Comparison of ENCODE assay signal across 18 cellular contexts in genomic region chr2:148721520-148721931, GRCh38.
DNase-seq lines count a peak whose midpoint lies in the region; ATAC-seq lines count a peak whose summit lies in the region.
"Had no signal": no experiment of that assay in that cellular context is flagged by ENCODE, and none has a peak within 500 bp of the region (broad histone marks: within the 10 kb centered on the region; RNA-seq: fewer than 3 reads in every experiment).

No MANE protein-coding gene starts in this region.

- DNase-seq in NCI-H510A treated with DMSO at 0.1 percent for 48 hours (lab: John Stamatoyannopoulos, UW) (peak; percentile 2), NCI-H510A (lab: John Stamatoyannopoulos, UW) (no peak), GM03348 (ENCODE audit: low spot score) (peak; percentile 7), adipocyte (ENCODE audit: low read depth) (peak; percentile 57), mesenchymal stem cell (no peak), right cardiac atrium (no peak)
- DNase-seq in stimulated activated CD8-positive, alpha-beta memory T cell treated with anti-CD3 and anti-CD28 coated beads, Interleukin-4, amount 100 ng/mL, for 48 hours: no peak
- DNase-seq: activated CD4-positive, alpha-beta T cell treated with anti-CD3 and anti-CD28 coated beads, Interleukin-2, amount 50 U/mL, for 4 hours; Calu3; heart right ventricle; NCI-H1417 treated with DMSO at 0.1 percent for 48 hours; NCI-H2227 treated with DMSO at 0.1 percent for 48 hours; pancreas; spleen; stimulated activated naive CD4-positive, alpha-beta T cell; upper lobe of left lung had no signal

- no peak overlapping the region for H3K4ac ChIP-seq in mesenchymal stem cell (ENCODE audit: low read depth in 1 of 2, low read length in 2 of 2)

- peaks cover 23% of the 10 kb centered on the region for H3K79me1 ChIP-seq in mesenchymal stem cell (replicated peaks; ENCODE audit: low read length, poor library complexity, severe bottlenecking)

- H3K4me1 ChIP-seq in adipocyte (ENCODE audit: control insufficient read depth, insufficient read depth, low read length) (peaks cover 20% of the 10 kb centered on the region), mesenchymal stem cell (ENCODE audit: control insufficient read depth, insufficient read depth, low read depth, low read length) (peaks cover 6% of the 10 kb centered on the region), right cardiac atrium (ENCODE audit: control insufficient read depth, insufficient read depth, low read length) (peaks cover 11% of the 10 kb centered on the region)

- no peak overlapping the region for H2AK5ac ChIP-seq in mesenchymal stem cell (ENCODE audit: low read length, severe bottlenecking)

- H3K4me3 ChIP-seq in adipocyte (ENCODE audit: low read length): no peak overlapping the region
- peak overlapping the region in 1 of 2 experiments; percentile 75 for H3K4me3 ChIP-seq in mesenchymal stem cell (ENCODE audit: insufficient read depth in 1 of 2, low read depth in 1 of 2, low read length in 2 of 2)
- no peak overlapping the region for H3K4me3 ChIP-seq in right cardiac atrium (ENCODE audit: low read length)
- H3K4me3 ChIP-seq: pancreas, spleen, upper lobe of left lung had no signal

- H3K27me3 ChIP-seq in adipocyte (replicated peaks; ENCODE audit: control insufficient read depth, insufficient read depth, low read length) (no peaks in the 10 kb centered on the region), mesenchymal stem cell (ENCODE audit: control insufficient read depth in 1 of 2, insufficient read depth in 1 of 2, low read length in 2 of 2) (no peaks in the 10 kb centered on the region), right cardiac atrium (ENCODE audit: control insufficient read depth, insufficient read depth) (no peaks in the 10 kb centered on the region)
- H3K27me3 ChIP-seq: heart right ventricle, pancreas, spleen, upper lobe of left lung had no signal

- H3K9me3 ChIP-seq in adipocyte (ENCODE audit: control insufficient read depth, low read length): no peaks in the 10 kb centered on the region
- H3K9me3 ChIP-seq in mesenchymal stem cell (ENCODE audit: control insufficient read depth, low read length): no peaks in the 10 kb centered on the region
- H3K9me3 ChIP-seq in right cardiac atrium (ENCODE audit: control insufficient read depth, low read length): no peaks in the 10 kb centered on the region
- H3K9me3 ChIP-seq: pancreas, spleen, upper lobe of left lung had no signal

- no peak overlapping the region for H2BK12ac ChIP-seq in mesenchymal stem cell (ENCODE audit: low read length in 2 of 2)

- no peak for ATAC-seq in HG03442 (IDR thresholded peaks at IDR 0.05; ENCODE audit: unreplicated experiment)
- no peak for ATAC-seq in right cardiac atrium
- ATAC-seq: esophagus mucosa had no signal

- intact Hi-C loops in right cardiac atrium (cut with DNase I): no loop called here

- H2AFZ ChIP-seq in mesenchymal stem cell (ENCODE audit: low read depth, low read length): no peak overlapping the region

- no peak overlapping the region for H3K18ac ChIP-seq in mesenchymal stem cell (ENCODE audit: low read depth in 1 of 2, low read length in 2 of 2)

- H3K23ac ChIP-seq in mesenchymal stem cell (ENCODE audit: low read length in 2 of 2): no peak overlapping the region

- no peak overlapping the region for H2BK15ac ChIP-seq in mesenchymal stem cell (ENCODE audit: low read depth, poor library complexity, severe bottlenecking)

- no peak overlapping the region for H3K14ac ChIP-seq in mesenchymal stem cell (ENCODE audit: low read length in 2 of 2)

- no peak overlapping the region for H3K9ac ChIP-seq in adipocyte (ENCODE audit: low read length)
- peak overlapping the region; percentile 82 for H3K9ac ChIP-seq in mesenchymal stem cell (ENCODE audit: low read length)

- no peak overlapping the region for H3K4me2 ChIP-seq in mesenchymal stem cell (ENCODE audit: low read length, poor library complexity, severe bottlenecking)

- no peak overlapping the region for H4K8ac ChIP-seq in mesenchymal stem cell (ENCODE audit: low read length)

- no peaks in the 10 kb centered on the region for H3K36me3 ChIP-seq in adipocyte (ENCODE audit: control insufficient read depth, insufficient read depth, low read length, severe bottlenecking)
- H3K36me3 ChIP-seq in mesenchymal stem cell (ENCODE audit: control insufficient read depth in 1 of 2, insufficient read depth in 2 of 2, low read depth in 1 of 2, low read length in 2 of 2): peaks cover 0 to 13% of the 10 kb centered on the region in 2 experiments
- H3K36me3 ChIP-seq: heart right ventricle, pancreas had no signal

- H3K27ac ChIP-seq in mesenchymal stem cell (ENCODE audit: low read length, poor library complexity, severe bottlenecking) (no peak overlapping the region), right cardiac atrium (ENCODE audit: low read length) (no peak overlapping the region)
- H3K27ac ChIP-seq: heart right ventricle, pancreas had no signal

- no peak overlapping the region for H4K91ac ChIP-seq in mesenchymal stem cell (ENCODE audit: low read length)

- H2BK120ac ChIP-seq in mesenchymal stem cell (ENCODE audit: low read depth, low read length): no peak overlapping the region

- H2BK5ac ChIP-seq in mesenchymal stem cell (ENCODE audit: low read depth, low read length, poor library complexity, severe bottlenecking): no peak overlapping the region

Comparison
In these comparisons a context has a peak if more than half of its experiments do, and no peak if none do; other contexts are left out.
1. DNase-seq: peak in NCI-H510A treated with DMSO at 0.1 percent for 48 hours (single experiment), GM03348 (single experiment) and adipocyte (single experiment); none in NCI-H510A (single experiment), mesenchymal stem cell (single experiment), stimulated activated CD8-positive, alpha-beta memory T cell treated with anti-CD3 and anti-CD28 coated beads, Interleukin-4, amount 100 ng/mL, for 48 hours (single experiment) and right cardiac atrium (0 of 3).